8 cellular contexts compared by ENCODE assay signal in the genomic region with DNA sequence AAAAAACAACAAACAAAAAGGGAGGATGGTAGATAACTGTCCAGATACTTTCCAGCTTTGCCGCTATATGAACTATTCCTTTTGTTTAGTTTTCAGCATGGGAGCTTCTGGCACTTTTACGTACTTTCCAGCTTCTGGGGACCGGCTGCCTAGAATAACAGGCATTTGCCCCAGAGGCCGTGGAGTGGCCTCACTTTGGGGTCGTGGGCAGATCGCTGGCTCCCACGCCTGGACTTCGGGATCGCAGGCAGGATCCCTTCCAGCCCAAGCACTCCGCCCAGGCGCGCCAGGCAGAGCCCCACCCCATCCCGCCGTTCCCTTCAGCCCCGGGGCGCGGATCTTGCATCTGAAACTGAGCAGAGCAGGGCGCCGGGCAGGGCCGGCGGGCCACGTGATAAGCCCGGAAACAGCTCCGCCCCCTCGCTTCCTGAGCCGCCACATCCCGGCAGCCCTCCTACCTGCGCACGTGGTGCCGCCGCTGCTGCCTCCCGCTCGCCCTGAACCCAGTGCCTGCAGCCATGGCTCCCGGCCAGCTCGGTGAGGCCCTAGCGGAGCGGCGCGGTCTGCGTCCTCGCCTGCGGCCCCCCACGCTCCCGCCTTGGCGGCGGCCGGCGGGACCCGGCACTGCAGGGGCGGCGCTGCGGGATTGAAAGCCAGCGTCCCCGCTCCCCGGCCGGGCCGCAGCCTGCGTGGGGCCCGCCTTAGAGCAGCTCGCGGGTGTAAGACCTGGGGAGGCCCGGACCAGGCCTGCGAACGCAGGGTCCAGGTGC.
DNase-seq lines count a peak whose midpoint lies in the region; FAIRE-seq and TF ChIP-seq lines count a peak whose summit lies in the region.

A gene (plus strand): TSS at position 435 of the 770 bp plus-strand sequence. CDS start 84 bp downstream, at position 519.

- H3K4me1 Mint-ChIP-seq in nephron = peaks cover 21% of the 10 kb centered on the region
- H3K4me1 Mint-ChIP-seq in stimulated activated naive CD8-positive, alpha-beta T cell treated with anti-CD3 and anti-CD28 coated beads, Interleukin-15, Interleukin-2, amounts not matched to agents 100 ng/mL and 50 ng/mL, for 24 hours (ENCODE audit: low read depth) = peaks cover 35% of the 10 kb centered on the region

- H3K4me1 ChIP-seq in Loucy (ENCODE audit: insufficient read depth, low read length, poor library complexity, severe bottlenecking) = peaks cover 22% of the 10 kb centered on the region

- H3K27me3 ChIP-seq in Loucy (ENCODE audit: insufficient read depth, low read length, poor library complexity, severe bottlenecking) = no peaks in the 10 kb centered on the region

- H3K9me3 ChIP-seq in Loucy (ENCODE audit: insufficient read depth, low read depth, low read length) = no peaks in the 10 kb centered on the region

- H3K36me3 Mint-ChIP-seq in nephron (ENCODE audit: low read depth) = peaks cover 28% of the 10 kb centered on the region
- H3K36me3 Mint-ChIP-seq in stimulated activated naive CD8-positive, alpha-beta T cell treated with anti-CD3 and anti-CD28 coated beads, Interleukin-15, Interleukin-2, amounts not matched to agents 100 ng/mL and 50 ng/mL, for 24 hours (ENCODE audit: low read depth) = peaks cover 42% of the 10 kb centered on the region

- TF ChIP-seq CTCF in Loucy (conservative IDR thresholded peaks at IDR 0.05; ENCODE audit: low read length) = no peak
- TF ChIP-seq CTCF in fibroblast of pulmonary artery (IDR thresholded peaks at IDR 0.05; ENCODE audit: low read length, missing control alignments) = no peak
- no peak for TF ChIP-seq CTCF in nephron (IDR thresholded peaks at IDR 0.05; ENCODE audit: unreplicated experiment in 3 of 3)

- peak within 1 kb of the TSS; percentile 97 for H3K9ac ChIP-seq in Loucy (ENCODE audit: low read depth, low read length, poor library complexity, severe bottlenecking)

- H3K4me3 ChIP-seq in Loucy (ENCODE audit: low read length, poor library complexity, severe bottlenecking) = peak within 1 kb of the TSS; percentile 99
- peak within 1 kb of the TSS; percentile 68 for H3K4me3 ChIP-seq in fibroblast of pulmonary artery (replicated peaks; ENCODE audit: low read depth, low read length)

- H3K27me3 Mint-ChIP-seq in nephron (ENCODE audit: low read depth) = no peaks in the 10 kb centered on the region
- H3K27me3 Mint-ChIP-seq in stimulated activated naive CD8-positive, alpha-beta T cell treated with anti-CD3 and anti-CD28 coated beads, Interleukin-15, Interleukin-2, amounts not matched to agents 100 ng/mL and 50 ng/mL, for 24 hours = no peaks in the 10 kb centered on the region

- peaks cover 2% of the 10 kb centered on the region; the same call in 1 of the 2 replicates for H3F3A ChIP-seq in Loucy (ENCODE audit: low read depth)

- peak; percentile 94 for DNase-seq in EL
- DNase-seq in H54 (ENCODE audit: insufficient read length, low spot score) = peak; percentile 92
- DNase-seq in activated effector memory CD4-positive, alpha-beta T cell treated with Interleukin-2 at 50 U/mL for 16 hours = peak; percentile 86
- peak; percentile 90 for DNase-seq in fibroblast of pulmonary artery (ENCODE audit: low read depth)

- H3K79me2 ChIP-seq in Loucy (ENCODE audit: insufficient read depth, low read length) = peaks cover 67% of the 10 kb centered on the region

- H2AFZ ChIP-seq in Loucy (ENCODE audit: low read length) = peak within 1 kb of the TSS; percentile 93

- peak; percentile 64 for FAIRE-seq in H54 (lab: Jason Lieb, UNC)

- no peaks in the 10 kb centered on the region for H3K9me2 ChIP-seq in Loucy (replicated peaks; ENCODE audit: low read depth, low read length)

- peak within 1 kb of the TSS; percentile 85 for H3K4me2 ChIP-seq in Loucy (ENCODE audit: low read depth, low read length, poor library complexity, severe bottlenecking)

- peaks cover 4% of the 10 kb centered on the region for H4K20me1 ChIP-seq in Loucy (ENCODE audit: insufficient read depth, low read length, poor library complexity, severe bottlenecking)

- peak; percentile 65 for TF ChIP-seq POLR2A in H54 (IDR thresholded peaks at IDR 0.05; ENCODE audit: low read depth, low read length)
- peak; percentile 93 for TF ChIP-seq POLR2A in Raji (IDR thresholded peaks at IDR 0.05; ENCODE audit: insufficient read depth, low read depth, low read length)

- 0 out of 2 replicates have a peak, but pooled peaks cover 2% of the 10 kb centered on the region for H3K36me3 ChIP-seq in Loucy (ENCODE audit: insufficient read depth, low read length)

- H3K27ac Mint-ChIP-seq in nephron = peak within 1 kb of the TSS; percentile 89 to 98 (median 97)
- H3K27ac Mint-ChIP-seq in stimulated activated naive CD8-positive, alpha-beta T cell treated with anti-CD3 and anti-CD28 coated beads, Interleukin-15, Interleukin-2, amounts not matched to agents 100 ng/mL and 50 ng/mL, for 24 hours = peak within 1 kb of the TSS; percentile 95

- H3K9me3 Mint-ChIP-seq in nephron = no peaks in the 10 kb centered on the region
- no peaks in the 10 kb centered on the region for H3K9me3 Mint-ChIP-seq in stimulated activated naive CD8-positive, alpha-beta T cell treated with anti-CD3 and anti-CD28 coated beads, Interleukin-15, Interleukin-2, amounts not matched to agents 100 ng/mL and 50 ng/mL, for 24 hours

- H3K4me3 Mint-ChIP-seq in nephron = peak within 1 kb of the TSS; percentile 89 to 95 (median 95)
- peak within 1 kb of the TSS; percentile 97 for H3K4me3 Mint-ChIP-seq in stimulated activated naive CD8-positive, alpha-beta T cell treated with anti-CD3 and anti-CD28 coated beads, Interleukin-15, Interleukin-2, amounts not matched to agents 100 ng/mL and 50 ng/mL, for 24 hours

Comparison
In these comparisons a context has a peak if more than half of its experiments do, and no peak if none do; other contexts are left out.
1. Peak in every context shown above with its lines: DNase-seq and H3K4me3 ChIP-seq.